Comparison of ENCODE assay signal across 25 cellular contexts in the genomic region with DNA sequence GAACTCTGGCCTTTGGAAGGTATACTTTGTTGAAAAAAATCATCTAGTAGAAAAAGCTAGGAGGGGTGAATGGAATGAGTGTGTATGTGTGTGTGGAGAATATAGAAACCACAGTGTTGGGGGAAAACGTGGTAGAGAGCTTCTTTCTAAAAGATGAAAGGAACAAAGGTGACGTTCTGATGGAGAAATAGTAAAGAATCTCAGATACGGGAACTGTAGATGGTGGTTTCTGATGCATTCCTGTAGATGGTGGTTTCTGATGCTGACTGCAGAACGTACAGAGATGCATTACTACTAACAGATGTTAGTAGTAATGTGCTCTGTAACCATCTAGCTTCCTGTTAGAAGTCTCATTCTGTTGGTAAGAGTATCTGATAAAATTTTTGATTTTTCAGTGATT.
DNase-seq lines count a peak whose midpoint lies in the region; ATAC-seq and TF ChIP-seq lines count a peak whose summit lies in the region.
"Had no signal": no experiment of that assay in that cellular context is flagged by ENCODE, and none has a peak within 500 bp of the region (broad histone marks: within the 10 kb centered on the region; RNA-seq: fewer than 3 reads in every experiment).

No MANE protein-coding gene starts in this region.

- H3K27me3 ChIP-seq in foreskin keratinocyte = no peaks in the 10 kb centered on the region
- H3K27me3 ChIP-seq in GM23248 (replicated peaks; ENCODE audit: insufficient read depth) = no peaks in the 10 kb centered on the region
- H3K27me3 ChIP-seq in thyroid gland = no peaks in the 10 kb centered on the region
- H3K27me3 ChIP-seq: esophagus muscularis mucosa, gastrocnemius medialis, uterus had no signal

- H3K4me1 ChIP-seq in foreskin keratinocyte (no peaks in the 10 kb centered on the region), GM23248 (ENCODE audit: insufficient read depth) (no peaks in the 10 kb centered on the region), thyroid gland (no peaks in the 10 kb centered on the region)
- H3K4me1 ChIP-seq: esophagus muscularis mucosa, uterus had no signal

- H4K20me1 ChIP-seq in GM23248 (ENCODE audit: insufficient read depth) = no peaks in the 10 kb centered on the region

- no peak overlapping the region for H3K4me3 ChIP-seq in foreskin fibroblast (ENCODE audit: low read depth in 1 of 2, low read length in 2 of 2)
- H3K4me3 ChIP-seq in GM23248 = no peak overlapping the region
- no peak overlapping the region for H3K4me3 ChIP-seq in thyroid gland (replicated peaks in 1 of 3)
- H3K4me3 ChIP-seq: esophagus muscularis mucosa, gastrocnemius medialis, K562, skin epidermis, thoracic aorta, uterus had no signal

- H3K9ac ChIP-seq in GM23248 = no peak overlapping the region

- in situ Hi-C loops in GM23248 (cut with MboI) = no loop called here

- ATAC-seq in HG02885 (IDR thresholded peaks at IDR 0.05; ENCODE audit: poor library complexity, unreplicated experiment) (peak; percentile 43), foreskin keratinocyte (no peak)
- ATAC-seq in activated CD8-positive, alpha-beta T cell treated with anti-CD3 and anti-CD28 coated beads, Interleukin-2, amount 10 ng/mL, durations not matched to agents 7 days and 5 days = peak; percentile 61
- ATAC-seq: gastrocnemius medialis, K562 had no signal

- H3K9me3 ChIP-seq in GM23248 (ENCODE audit: low read depth) (no peaks in the 10 kb centered on the region), thyroid gland (no peaks in the 10 kb centered on the region)
- H3K9me3 ChIP-seq: esophagus muscularis mucosa, gastrocnemius medialis, thoracic aorta, uterus had no signal

- no peak for TF ChIP-seq POLR2A in thyroid gland (IDR thresholded peaks at IDR 0.05)

- H3K27ac ChIP-seq in foreskin keratinocyte = no peak overlapping the region
- no peak overlapping the region for H3K27ac ChIP-seq in GM23248
- no peak overlapping the region for H3K27ac ChIP-seq in thyroid gland
- H3K27ac ChIP-seq: esophagus muscularis mucosa, gastrocnemius medialis, skin epidermis, thoracic aorta, uterus had no signal

- TF ChIP-seq CTCF in foreskin fibroblast (IDR thresholded peaks at IDR 0.05; ENCODE audit: low read depth, low read length) (no peak), foreskin keratinocyte (conservative IDR thresholded peaks at IDR 0.05) (no peak), thyroid gland (IDR thresholded peaks at IDR 0.05) (no peak)

- H2AFZ ChIP-seq in GM23248 = no peak overlapping the region

- intact Hi-C loops in thyroid gland (cut with DNase I) = loop anchor here (5.0 kb wide), 1 partner anchor 305 kb away; no protein-coding TSS in a partner anchor

- no peak overlapping the region for H3K4me2 ChIP-seq in GM23248 (ENCODE audit: unreplicated experiment)

- no peak overlapping the region for H3K4me3 Mint-ChIP-seq in activated T-cell treated with anti-CD3 and anti-CD28 coated beads, Interleukin-2, amount 50 U/mL, for 24 hours
- H3K4me3 Mint-ChIP-seq in activated CD8-positive, alpha-beta T cell treated with anti-CD3 and anti-CD28 coated beads, Interleukin-2, amount 10 ng/mL, durations not matched to agents 7 days and 5 days = no peak overlapping the region
- H3K4me3 Mint-ChIP-seq: brain; CD4-positive, alpha-beta T cell; HFFc6; stimulated activated naive CD8-positive, alpha-beta T cell treated with anti-CD3 and anti-CD28 coated beads, Interleukin-15, Interleukin-2, amounts not matched to agents 100 ng/mL and 50 ng/mL, for 24 hours had no signal

- H3K9me3 Mint-ChIP-seq in activated T-cell treated with anti-CD3 and anti-CD28 coated beads, Interleukin-2, amount 50 U/mL, for 24 hours = no peaks in the 10 kb centered on the region
- no peaks in the 10 kb centered on the region for H3K9me3 Mint-ChIP-seq in activated CD8-positive, alpha-beta T cell treated with anti-CD3 and anti-CD28 coated beads, Interleukin-2, amount 10 ng/mL, durations not matched to agents 7 days and 5 days (ENCODE audit: insufficient read depth)
- H3K9me3 Mint-ChIP-seq: brain; CD4-positive, alpha-beta T cell; HFFc6; stimulated activated naive CD8-positive, alpha-beta T cell treated with anti-CD3 and anti-CD28 coated beads, Interleukin-15, Interleukin-2, amounts not matched to agents 100 ng/mL and 50 ng/mL, for 24 hours had no signal

- H3K27me3 Mint-ChIP-seq in activated T-cell treated with anti-CD3 and anti-CD28 coated beads, Interleukin-2, amount 50 U/mL, for 24 hours = no peaks in the 10 kb centered on the region
- no peaks in the 10 kb centered on the region for H3K27me3 Mint-ChIP-seq in activated CD8-positive, alpha-beta T cell treated with anti-CD3 and anti-CD28 coated beads, Interleukin-2, amount 10 ng/mL, durations not matched to agents 7 days and 5 days (ENCODE audit: low read depth)
- H3K27me3 Mint-ChIP-seq: brain; CD4-positive, alpha-beta T cell; stimulated activated naive CD8-positive, alpha-beta T cell treated with anti-CD3 and anti-CD28 coated beads, Interleukin-15, Interleukin-2, amounts not matched to agents 100 ng/mL and 50 ng/mL, for 24 hours had no signal

- no peaks in the 10 kb centered on the region for H3K9me2 ChIP-seq in GM23248 (ENCODE audit: insufficient read depth)

- WGBS in GM23248 (ENCODE audit: low coverage in 1 of 2, low lambda C conversion rate in 2 of 2, missing lambda C conversion rate in 2 of 2), 2 experiments = 74 to 77% methylated on average over 4 of the region's 4 CpGs
- WGBS in thyroid gland, 2 donors = 68 to 80% methylated on average over 4 of the region's 4 CpGs

- H3K27ac Mint-ChIP-seq in activated T-cell treated with anti-CD3 and anti-CD28 coated beads, Interleukin-2, amount 50 U/mL, for 24 hours = peak overlapping the region; percentile 54
- H3K27ac Mint-ChIP-seq in activated CD8-positive, alpha-beta T cell treated with anti-CD3 and anti-CD28 coated beads, Interleukin-2, amount 10 ng/mL, durations not matched to agents 7 days and 5 days = no peak overlapping the region
- H3K27ac Mint-ChIP-seq: brain; CD4-positive, alpha-beta T cell; HFFc6; stimulated activated naive CD8-positive, alpha-beta T cell treated with anti-CD3 and anti-CD28 coated beads, Interleukin-15, Interleukin-2, amounts not matched to agents 100 ng/mL and 50 ng/mL, for 24 hours had no signal

- no peaks in the 10 kb centered on the region for H3K79me2 ChIP-seq in GM23248 (ENCODE audit: insufficient read depth)

- no peaks in the 10 kb centered on the region for H3F3A ChIP-seq in GM23248 (ENCODE audit: insufficient read depth)

- peaks cover 68% of the 10 kb centered on the region for H3K36me3 Mint-ChIP-seq in activated T-cell treated with anti-CD3 and anti-CD28 coated beads, Interleukin-2, amount 50 U/mL, for 24 hours (ENCODE audit: low read depth)
- H3K36me3 Mint-ChIP-seq in activated CD8-positive, alpha-beta T cell treated with anti-CD3 and anti-CD28 coated beads, Interleukin-2, amount 10 ng/mL, durations not matched to agents 7 days and 5 days (ENCODE audit: low read depth) = peaks cover 22% of the 10 kb centered on the region

- H3K4me1 Mint-ChIP-seq in activated T-cell treated with anti-CD3 and anti-CD28 coated beads, Interleukin-2, amount 50 U/mL, for 24 hours (ENCODE audit: low read depth) = peaks cover 13% of the 10 kb centered on the region
- H3K4me1 Mint-ChIP-seq in activated CD8-positive, alpha-beta T cell treated with anti-CD3 and anti-CD28 coated beads, Interleukin-2, amount 10 ng/mL, durations not matched to agents 7 days and 5 days (ENCODE audit: low read depth) = peaks cover 12% of the 10 kb centered on the region
- H3K4me1 Mint-ChIP-seq: brain had no signal

- CTCF ChIA-PET in activated CD8-positive, alpha-beta T cell treated with anti-CD3 and anti-CD28 coated beads, Interleukin-2, amount 10 ng/mL, durations not matched to agents 7 days and 5 days (lab: Charles Lee) = interaction anchor here (0.9 kb wide), 1 partner anchor 311 kb away, joined by 3 read pairs; the partner anchor contains the start of gene EPHB3

- POLR2A ChIA-PET in activated CD8-positive, alpha-beta T cell treated with anti-CD3 and anti-CD28 coated beads, Interleukin-2, amount 10 ng/mL, durations not matched to agents 7 days and 5 days (lab: Charles Lee) = no interaction called here

- DNase-seq in activated T-cell treated with anti-CD3 and anti-CD28 coated beads, Interleukin-2, amount 50 U/mL, for 24 hours = no peak
- DNase-seq in activated T-cell treated with anti-CD3 and anti-CD28 coated beads, Interleukin-2, amount 50 U/mL, for 1 hour = no peak
- DNase-seq in activated CD8-positive, alpha-beta T cell treated with anti-CD3 and anti-CD28 coated beads, Interleukin-2, amount 10 ng/mL, durations not matched to agents 7 days and 5 days = no peak
- peak; percentile 2 to 16 for DNase-seq in foreskin fibroblast
- no peak for DNase-seq in foreskin keratinocyte
- DNase-seq in GM23248 = no peak
- no peak for DNase-seq in thyroid gland
- DNase-seq: amniotic stem cell; CD4-positive, alpha-beta T cell; gastrocnemius medialis; GOT3; HFFc6; NCI-H1092; NCI-H187; NCI-H2171; NCI-H510A; RPMI8226; uterus had no signal

- H3K36me3 ChIP-seq in GM23248 (ENCODE audit: low read depth) (peaks cover 17% of the 10 kb centered on the region; the same call in 1 of the 2 replicates), thyroid gland (peaks cover 0 to 12% of the 10 kb centered on the region in 2 donors)
- H3K36me3 ChIP-seq: thoracic aorta, uterus had no signal

Comparison
In these comparisons a context has a peak if more than half of its experiments do, and no peak if none do; other contexts are left out.
1. DNase-seq: peak in foreskin fibroblast (2 of 2); none in activated T-cell treated with anti-CD3 and anti-CD28 coated beads, Interleukin-2, amount 50 U/mL, for 24 hours (single experiment), activated T-cell treated with anti-CD3 and anti-CD28 coated beads, Interleukin-2, amount 50 U/mL, for 1 hour (single experiment), activated CD8-positive, alpha-beta T cell treated with anti-CD3 and anti-CD28 coated beads, Interleukin-2, amount 10 ng/mL, durations not matched to agents 7 days and 5 days (single experiment), foreskin keratinocyte (0 of 2), GM23248 (single experiment) and thyroid gland (0 of 2).